1 cellular context compared by ENCODE assay signal in the genomic region with DNA sequence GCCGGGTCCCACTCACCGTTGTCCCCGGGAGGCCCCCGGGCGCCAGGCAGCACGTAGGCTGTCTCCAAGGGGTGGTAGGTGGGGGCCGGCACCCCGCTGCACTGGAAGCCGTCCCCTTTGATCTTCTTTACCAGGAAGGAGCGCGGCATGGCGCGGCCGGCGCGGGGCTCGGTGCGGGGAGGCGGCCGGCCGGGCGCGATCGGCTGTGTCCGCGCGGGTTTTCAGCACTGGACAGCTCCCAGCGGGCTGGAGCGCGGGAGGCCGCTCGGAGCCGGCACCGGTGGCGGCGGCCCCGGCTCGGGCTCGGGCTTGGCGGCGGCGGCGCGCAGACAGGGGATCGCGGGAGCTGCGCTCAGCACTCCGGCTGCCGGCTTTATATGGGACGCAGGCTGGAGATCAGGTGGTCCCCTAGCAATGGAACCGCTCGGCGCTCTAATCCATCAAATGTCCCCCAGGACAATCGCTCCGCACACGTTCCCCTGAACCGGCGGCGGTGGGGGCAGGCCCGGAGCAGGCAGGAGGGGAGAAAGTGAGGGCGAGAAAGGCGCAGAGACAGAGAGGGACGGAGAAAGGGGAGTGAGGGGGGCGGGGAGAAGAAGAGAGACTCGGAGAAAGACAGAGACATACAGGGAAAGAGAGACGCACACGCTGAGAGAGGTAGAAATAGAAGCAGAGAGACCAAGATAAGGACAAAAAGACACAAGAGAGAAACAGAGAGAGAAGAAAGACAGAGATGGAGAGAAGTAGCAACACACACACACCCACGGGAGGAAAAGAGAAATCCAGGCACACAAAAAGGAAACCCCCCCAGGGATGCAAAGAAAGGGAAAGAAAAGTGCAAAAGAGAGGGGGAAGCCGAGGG.
TF ChIP-seq lines count a peak whose summit lies in the region.

A gene (minus strand): TSS at position 350 of the 862 bp plus-strand sequence. CDS start 201 bp downstream, at position 149.

TF ChIP-seq in HepG2, 621 proteins besides CTCF, POLR2A, EP300 and RAD21 (continued from another document and continues in another):
- TF ChIP-seq TCF7L2 (IDR thresholded peaks at IDR 0.05; ENCODE audit: low read depth, low read length) (no peak), SRY (CRISPR knock-in tag; IDR thresholded peaks at IDR 0.05) (peak; percentile 100), KAT8 (CRISPR knock-in tag; IDR thresholded peaks at IDR 0.05) (peak; percentile 63; the same call in 1 of the 2 replicates), RNF2 (conservative IDR thresholded peaks at IDR 0.05; ENCODE audit: low read depth) (peak; percentile 84), ATM (IDR thresholded peaks at IDR 0.05; ENCODE audit: borderline replicate concordance) (no peak), SOX6 (IDR thresholded peaks at IDR 0.05) (no peak), SOX6 (CRISPR knock-in tag; IDR thresholded peaks at IDR 0.05) (no peak), AGO2 (optimal IDR thresholded peaks at IDR 0.05; ENCODE audit: low read depth, low read length) (no peak), NFATC3 (CRISPR knock-in tag; IDR thresholded peaks at IDR 0.05) (no peak), SSRP1 (CRISPR knock-in tag; IDR thresholded peaks at IDR 0.05) (no peak), AKAP8 (CRISPR knock-in tag; IDR thresholded peaks at IDR 0.05) (peak; percentile 92), ZNF746 (CRISPR knock-in tag; IDR thresholded peaks at IDR 0.05) (peak; percentile 87; the same call in 1 of the 2 replicates), ZNF850 (CRISPR knock-in tag; conservative IDR thresholded peaks at IDR 0.05) (0 out of 2 replicates have a peak, but pooled peaks have one; percentile 51), MED1 (CRISPR knock-in tag; IDR thresholded peaks at IDR 0.05) (peak; percentile 79), ZNF766 (CRISPR knock-in tag; IDR thresholded peaks at IDR 0.05; ENCODE audit: borderline replicate concordance) (peak; percentile 100), SRSF4 (IDR thresholded peaks at IDR 0.05; ENCODE audit: low read depth, low read length, poor library complexity, severe bottlenecking) (no peak), ZNF24 (IDR thresholded peaks at IDR 0.05) (no peak), SMC3 (IDR thresholded peaks at IDR 0.05; ENCODE audit: low read length) (no peak)
- TF ChIP-seq, protein P1, sequence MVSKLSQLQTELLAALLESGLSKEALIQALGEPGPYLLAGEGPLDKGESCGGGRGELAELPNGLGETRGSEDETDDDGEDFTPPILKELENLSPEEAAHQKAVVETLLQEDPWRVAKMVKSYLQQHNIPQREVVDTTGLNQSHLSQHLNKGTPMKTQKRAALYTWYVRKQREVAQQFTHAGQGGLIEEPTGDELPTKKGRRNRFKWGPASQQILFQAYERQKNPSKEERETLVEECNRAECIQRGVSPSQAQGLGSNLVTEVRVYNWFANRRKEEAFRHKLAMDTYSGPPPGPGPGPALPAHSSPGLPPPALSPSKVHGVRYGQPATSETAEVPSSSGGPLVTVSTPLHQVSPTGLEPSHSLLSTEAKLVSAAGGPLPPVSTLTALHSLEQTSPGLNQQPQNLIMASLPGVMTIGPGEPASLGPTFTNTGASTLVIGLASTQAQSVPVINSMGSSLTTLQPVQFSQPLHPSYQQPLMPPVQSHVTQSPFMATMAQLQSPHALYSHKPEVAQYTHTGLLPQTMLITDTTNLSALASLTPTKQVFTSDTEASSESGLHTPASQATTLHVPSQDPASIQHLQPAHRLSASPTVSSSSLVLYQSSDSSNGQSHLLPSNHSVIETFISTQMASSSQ (IDR thresholded peaks at IDR 0.05; ENCODE audit: low read depth), result no peak
- TF ChIP-seq, protein P1 (CRISPR knock-in tag; IDR thresholded peaks at IDR 0.05; ENCODE audit: borderline replicate concordance), result peak; percentile 64; the same call in 1 of the 2 replicates
- TF ChIP-seq, protein P2, sequence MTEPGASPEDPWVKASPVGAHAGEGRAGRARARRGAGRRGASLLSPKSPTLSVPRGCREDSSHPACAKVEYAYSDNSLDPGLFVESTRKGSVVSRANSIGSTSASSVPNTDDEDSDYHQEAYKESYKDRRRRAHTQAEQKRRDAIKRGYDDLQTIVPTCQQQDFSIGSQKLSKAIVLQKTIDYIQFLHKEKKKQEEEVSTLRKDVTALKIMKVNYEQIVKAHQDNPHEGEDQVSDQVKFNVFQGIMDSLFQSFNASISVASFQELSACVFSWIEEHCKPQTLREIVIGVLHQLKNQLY (CRISPR knock-in tag; IDR thresholded peaks at IDR 0.05), result 0 out of 2 replicates have a peak, but pooled peaks have one; percentile 15
- TF ChIP-seq, protein P3, sequence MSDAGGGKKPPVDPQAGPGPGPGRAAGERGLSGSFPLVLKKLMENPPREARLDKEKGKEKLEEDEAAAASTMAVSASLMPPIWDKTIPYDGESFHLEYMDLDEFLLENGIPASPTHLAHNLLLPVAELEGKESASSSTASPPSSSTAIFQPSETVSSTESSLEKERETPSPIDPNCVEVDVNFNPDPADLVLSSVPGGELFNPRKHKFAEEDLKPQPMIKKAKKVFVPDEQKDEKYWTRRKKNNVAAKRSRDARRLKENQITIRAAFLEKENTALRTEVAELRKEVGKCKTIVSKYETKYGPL (CRISPR knock-in tag; IDR thresholded peaks at IDR 0.05), result peak; percentile 96
- TF ChIP-seq, protein P4, sequence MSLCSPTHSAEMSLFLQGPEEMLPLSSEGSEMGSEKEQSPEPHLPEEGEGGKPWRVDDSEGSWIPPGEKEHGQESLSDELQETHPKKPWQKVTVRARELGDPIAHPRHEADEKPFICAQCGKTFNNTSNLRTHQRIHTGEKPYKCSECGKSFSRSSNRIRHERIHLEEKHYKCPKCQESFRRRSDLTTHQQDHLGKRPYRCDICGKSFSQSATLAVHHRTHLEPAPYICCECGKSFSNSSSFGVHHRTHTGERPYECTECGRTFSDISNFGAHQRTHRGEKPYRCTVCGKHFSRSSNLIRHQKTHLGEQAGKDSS (CRISPR knock-in tag; IDR thresholded peaks at IDR 0.05; ENCODE audit: borderline replicate concordance, low read depth), result peak; percentile 98
- TF ChIP-seq, protein P5, sequence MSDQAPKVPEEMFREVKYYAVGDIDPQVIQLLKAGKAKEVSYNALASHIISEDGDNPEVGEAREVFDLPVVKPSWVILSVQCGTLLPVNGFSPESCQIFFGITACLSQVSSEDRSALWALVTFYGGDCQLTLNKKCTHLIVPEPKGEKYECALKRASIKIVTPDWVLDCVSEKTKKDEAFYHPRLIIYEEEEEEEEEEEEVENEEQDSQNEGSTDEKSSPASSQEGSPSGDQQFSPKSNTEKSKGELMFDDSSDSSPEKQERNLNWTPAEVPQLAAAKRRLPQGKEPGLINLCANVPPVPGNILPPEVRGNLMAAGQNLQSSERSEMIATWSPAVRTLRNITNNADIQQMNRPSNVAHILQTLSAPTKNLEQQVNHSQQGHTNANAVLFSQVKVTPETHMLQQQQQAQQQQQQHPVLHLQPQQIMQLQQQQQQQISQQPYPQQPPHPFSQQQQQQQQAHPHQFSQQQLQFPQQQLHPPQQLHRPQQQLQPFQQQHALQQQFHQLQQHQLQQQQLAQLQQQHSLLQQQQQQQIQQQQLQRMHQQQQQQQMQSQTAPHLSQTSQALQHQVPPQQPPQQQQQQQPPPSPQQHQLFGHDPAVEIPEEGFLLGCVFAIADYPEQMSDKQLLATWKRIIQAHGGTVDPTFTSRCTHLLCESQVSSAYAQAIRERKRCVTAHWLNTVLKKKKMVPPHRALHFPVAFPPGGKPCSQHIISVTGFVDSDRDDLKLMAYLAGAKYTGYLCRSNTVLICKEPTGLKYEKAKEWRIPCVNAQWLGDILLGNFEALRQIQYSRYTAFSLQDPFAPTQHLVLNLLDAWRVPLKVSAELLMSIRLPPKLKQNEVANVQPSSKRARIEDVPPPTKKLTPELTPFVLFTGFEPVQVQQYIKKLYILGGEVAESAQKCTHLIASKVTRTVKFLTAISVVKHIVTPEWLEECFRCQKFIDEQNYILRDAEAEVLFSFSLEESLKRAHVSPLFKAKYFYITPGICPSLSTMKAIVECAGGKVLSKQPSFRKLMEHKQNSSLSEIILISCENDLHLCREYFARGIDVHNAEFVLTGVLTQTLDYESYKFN (CRISPR knock-in tag; conservative IDR thresholded peaks at IDR 0.05), result no peak
- TF ChIP-seq, protein P6, sequence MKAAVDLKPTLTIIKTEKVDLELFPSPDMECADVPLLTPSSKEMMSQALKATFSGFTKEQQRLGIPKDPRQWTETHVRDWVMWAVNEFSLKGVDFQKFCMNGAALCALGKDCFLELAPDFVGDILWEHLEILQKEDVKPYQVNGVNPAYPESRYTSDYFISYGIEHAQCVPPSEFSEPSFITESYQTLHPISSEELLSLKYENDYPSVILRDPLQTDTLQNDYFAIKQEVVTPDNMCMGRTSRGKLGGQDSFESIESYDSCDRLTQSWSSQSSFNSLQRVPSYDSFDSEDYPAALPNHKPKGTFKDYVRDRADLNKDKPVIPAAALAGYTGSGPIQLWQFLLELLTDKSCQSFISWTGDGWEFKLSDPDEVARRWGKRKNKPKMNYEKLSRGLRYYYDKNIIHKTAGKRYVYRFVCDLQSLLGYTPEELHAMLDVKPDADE (CRISPR knock-in tag; IDR thresholded peaks at IDR 0.05), result peak; percentile 98
- TF ChIP-seq, protein P7, sequence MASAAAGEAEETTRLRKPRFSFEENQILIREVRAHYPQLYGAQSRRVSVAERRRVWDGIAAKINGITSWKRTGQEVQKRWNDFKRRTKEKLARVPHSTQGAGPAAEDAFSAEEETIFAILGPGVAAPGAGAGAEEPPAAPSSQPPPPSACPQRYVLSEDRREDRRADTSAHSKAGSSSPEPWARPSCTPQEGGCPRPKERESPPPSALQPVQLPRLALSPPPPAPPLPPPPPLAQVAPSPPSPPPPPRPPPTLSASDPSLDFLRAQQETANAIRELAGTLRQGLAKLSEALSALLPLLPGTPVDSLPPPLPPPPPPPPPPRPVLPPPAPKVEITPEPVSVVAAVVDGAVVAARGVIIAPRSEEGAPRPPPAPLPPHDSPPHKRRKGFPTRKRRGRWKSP (CRISPR knock-in tag; IDR thresholded peaks at IDR 0.05), result 0 out of 2 replicates have a peak, but pooled peaks have one; percentile 73
- TF ChIP-seq, protein P8, sequence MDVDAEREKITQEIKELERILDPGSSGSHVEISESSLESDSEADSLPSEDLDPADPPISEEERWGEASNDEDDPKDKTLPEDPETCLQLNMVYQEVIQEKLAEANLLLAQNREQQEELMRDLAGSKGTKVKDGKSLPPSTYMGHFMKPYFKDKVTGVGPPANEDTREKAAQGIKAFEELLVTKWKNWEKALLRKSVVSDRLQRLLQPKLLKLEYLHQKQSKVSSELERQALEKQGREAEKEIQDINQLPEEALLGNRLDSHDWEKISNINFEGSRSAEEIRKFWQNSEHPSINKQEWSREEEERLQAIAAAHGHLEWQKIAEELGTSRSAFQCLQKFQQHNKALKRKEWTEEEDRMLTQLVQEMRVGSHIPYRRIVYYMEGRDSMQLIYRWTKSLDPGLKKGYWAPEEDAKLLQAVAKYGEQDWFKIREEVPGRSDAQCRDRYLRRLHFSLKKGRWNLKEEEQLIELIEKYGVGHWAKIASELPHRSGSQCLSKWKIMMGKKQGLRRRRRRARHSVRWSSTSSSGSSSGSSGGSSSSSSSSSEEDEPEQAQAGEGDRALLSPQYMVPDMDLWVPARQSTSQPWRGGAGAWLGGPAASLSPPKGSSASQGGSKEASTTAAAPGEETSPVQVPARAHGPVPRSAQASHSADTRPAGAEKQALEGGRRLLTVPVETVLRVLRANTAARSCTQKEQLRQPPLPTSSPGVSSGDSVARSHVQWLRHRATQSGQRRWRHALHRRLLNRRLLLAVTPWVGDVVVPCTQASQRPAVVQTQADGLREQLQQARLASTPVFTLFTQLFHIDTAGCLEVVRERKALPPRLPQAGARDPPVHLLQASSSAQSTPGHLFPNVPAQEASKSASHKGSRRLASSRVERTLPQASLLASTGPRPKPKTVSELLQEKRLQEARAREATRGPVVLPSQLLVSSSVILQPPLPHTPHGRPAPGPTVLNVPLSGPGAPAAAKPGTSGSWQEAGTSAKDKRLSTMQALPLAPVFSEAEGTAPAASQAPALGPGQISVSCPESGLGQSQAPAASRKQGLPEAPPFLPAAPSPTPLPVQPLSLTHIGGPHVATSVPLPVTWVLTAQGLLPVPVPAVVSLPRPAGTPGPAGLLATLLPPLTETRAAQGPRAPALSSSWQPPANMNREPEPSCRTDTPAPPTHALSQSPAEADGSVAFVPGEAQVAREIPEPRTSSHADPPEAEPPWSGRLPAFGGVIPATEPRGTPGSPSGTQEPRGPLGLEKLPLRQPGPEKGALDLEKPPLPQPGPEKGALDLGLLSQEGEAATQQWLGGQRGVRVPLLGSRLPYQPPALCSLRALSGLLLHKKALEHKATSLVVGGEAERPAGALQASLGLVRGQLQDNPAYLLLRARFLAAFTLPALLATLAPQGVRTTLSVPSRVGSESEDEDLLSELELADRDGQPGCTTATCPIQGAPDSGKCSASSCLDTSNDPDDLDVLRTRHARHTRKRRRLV (CRISPR knock-in tag; IDR thresholded peaks at IDR 0.05), result no peak
- TF ChIP-seq, protein P9, sequence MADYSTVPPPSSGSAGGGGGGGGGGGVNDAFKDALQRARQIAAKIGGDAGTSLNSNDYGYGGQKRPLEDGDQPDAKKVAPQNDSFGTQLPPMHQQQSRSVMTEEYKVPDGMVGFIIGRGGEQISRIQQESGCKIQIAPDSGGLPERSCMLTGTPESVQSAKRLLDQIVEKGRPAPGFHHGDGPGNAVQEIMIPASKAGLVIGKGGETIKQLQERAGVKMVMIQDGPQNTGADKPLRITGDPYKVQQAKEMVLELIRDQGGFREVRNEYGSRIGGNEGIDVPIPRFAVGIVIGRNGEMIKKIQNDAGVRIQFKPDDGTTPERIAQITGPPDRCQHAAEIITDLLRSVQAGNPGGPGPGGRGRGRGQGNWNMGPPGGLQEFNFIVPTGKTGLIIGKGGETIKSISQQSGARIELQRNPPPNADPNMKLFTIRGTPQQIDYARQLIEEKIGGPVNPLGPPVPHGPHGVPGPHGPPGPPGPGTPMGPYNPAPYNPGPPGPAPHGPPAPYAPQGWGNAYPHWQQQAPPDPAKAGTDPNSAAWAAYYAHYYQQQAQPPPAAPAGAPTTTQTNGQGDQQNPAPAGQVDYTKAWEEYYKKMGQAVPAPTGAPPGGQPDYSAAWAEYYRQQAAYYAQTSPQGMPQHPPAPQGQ (CRISPR knock-in tag; IDR thresholded peaks at IDR 0.05; ENCODE audit: borderline replicate concordance), result no peak
